23 cellular contexts compared by ENCODE assay signal in genomic region chr5:153372433-153373167, GRCh38.
DNase-seq lines count a peak whose midpoint lies in the region; ATAC-seq and FAIRE-seq lines count a peak whose summit lies in the region.
"Had no signal": no experiment of that assay in that cellular context is flagged by ENCODE, and none has a peak within 500 bp of the region (broad histone marks: within the 10 kb centered on the region; RNA-seq: fewer than 3 reads in every experiment).

No MANE protein-coding gene starts in this region.

- ATAC-seq in HG02973 (IDR thresholded peaks at IDR 0.05; ENCODE audit: unreplicated experiment), result no peak
- ATAC-seq: activated CD4-positive, CD25-positive, alpha-beta regulatory T cell treated with anti-CD3 and anti-CD28 coated beads, Interleukin-2, amount 50 U/mL, for 24 hours; activated T-cell treated with anti-CD3 and anti-CD28 coated beads, Interleukin-2, amount 50 U/mL, for 4 hours; lower lobe of right lung had no signal

- H3K36me3 ChIP-seq in H7 (replicated peaks; ENCODE audit: control insufficient read depth, insufficient read depth, low read length), result no peaks in the 10 kb centered on the region
- H3K36me3 ChIP-seq: lower lobe of right lung, neutrophil, transverse colon had no signal

- no peak overlapping the region for H3K4me3 ChIP-seq in H7 (ENCODE audit: insufficient read depth, low read depth, low read length)
- H3K4me3 ChIP-seq: dorsolateral prefrontal cortex, lower lobe of right lung, transverse colon had no signal

- peak; percentile 27 for FAIRE-seq in islet of Langerhans (lab: Jason Lieb, UNC)
- no peak for FAIRE-seq in urothelium cell line (lab: Jason Lieb, UNC)

- DNase-seq in NCI-H1092 treated with DMSO at 0.1 percent for 48 hours (lab: John Stamatoyannopoulos, UW) (peak; percentile 61), NCI-H187 treated with DMSO at 0.1 percent for 48 hours (lab: John Stamatoyannopoulos, UW) (peak; percentile 95), NCI-H69 (lab: John Stamatoyannopoulos, UW) (peak; percentile 96), SW480 (ENCODE audit: low spot score) (no peak), urothelium cell line (ENCODE audit: low spot score) (no peak), H7 (no peak)
- DNase-seq: activated CD8-positive, alpha-beta memory T cell treated with anti-CD3 and anti-CD28 coated beads for 24 hours; activated naive CD4-positive, alpha-beta T cell treated with anti-CD3 and anti-CD28 coated beads for 36 hours; activated T-cell treated with anti-CD3 and anti-CD28 coated beads, Interleukin-2, amount 50 U/mL, for 4 hours; amygdala; caudate nucleus; CD4-positive, alpha-beta memory T cell; dorsolateral prefrontal cortex; foreskin fibroblast; H9; hippocampal formation; lower lobe of right lung; SW 1271; transverse colon had no signal

- H3K27me3 ChIP-seq in H7 (ENCODE audit: control insufficient read depth, insufficient read depth, low read length), result no peaks in the 10 kb centered on the region
- H3K27me3 ChIP-seq: dorsolateral prefrontal cortex, neutrophil, transverse colon had no signal

Comparison
In these comparisons a context has a peak if more than half of its experiments do, and no peak if none do; other contexts are left out.
1. DNase-seq: peak in NCI-H1092 treated with DMSO at 0.1 percent for 48 hours (single experiment), NCI-H187 treated with DMSO at 0.1 percent for 48 hours (single experiment) and NCI-H69 (single experiment); none in SW480 (single experiment), urothelium cell line (single experiment) and H7 (single experiment).